ENCODE assay signal across 9 cellular contexts in the genomic region with DNA sequence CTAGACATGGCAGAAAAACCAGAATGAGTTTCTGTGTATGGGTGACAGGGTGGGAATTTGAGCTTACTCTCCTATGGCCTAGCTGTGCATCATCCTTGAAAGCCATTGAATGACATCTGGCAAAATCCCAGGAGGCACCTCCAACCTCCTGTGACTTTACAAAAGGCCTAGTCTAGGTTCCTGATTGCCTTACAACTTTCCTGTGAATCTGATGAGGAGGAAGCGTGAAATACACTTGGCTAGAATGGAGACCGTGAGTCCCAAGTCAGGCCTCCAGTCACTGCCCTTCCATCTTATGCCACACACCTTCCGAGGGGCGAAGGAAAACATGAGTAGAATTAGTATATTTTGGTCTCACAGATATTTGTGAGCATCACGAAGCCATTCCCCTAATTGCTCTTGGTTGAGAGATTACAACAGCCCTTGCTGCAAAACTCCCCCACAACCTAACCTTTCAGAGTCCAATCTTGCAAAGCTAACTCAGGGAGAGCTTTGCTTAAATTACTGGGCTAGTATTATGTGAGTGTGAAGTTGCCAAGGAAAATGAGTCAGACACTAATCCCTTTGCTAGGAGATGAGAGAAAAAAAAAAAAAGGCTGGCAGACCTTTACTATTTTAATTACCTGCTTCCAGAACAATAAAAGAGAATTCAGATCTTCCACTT. TPM values are rescaled to one million over a fixed set of nuclear protein-coding genes. Genes with fewer than 3 reads are reported as not detected.
DNase-seq lines count a peak whose midpoint lies in the region; ATAC-seq, FAIRE-seq and TF ChIP-seq lines count a peak whose summit lies in the region.
"Had no signal": no experiment of that assay in that cellular context is flagged by ENCODE, and none has a peak within 500 bp of the region (broad histone marks: within the 10 kb centered on the region; RNA-seq: fewer than 3 reads in every experiment).

No MANE protein-coding gene starts in this region.

- H3K27me3 ChIP-seq in lung (ENCODE audit: control insufficient read depth, insufficient read depth) (no peaks in the 10 kb centered on the region), gastrocnemius medialis (no peaks in the 10 kb centered on the region)

- H3K4me3 ChIP-seq in LNCaP clone FGC (ENCODE audit: low read depth, low read length): no peak overlapping the region
- no peak overlapping the region for H3K4me3 ChIP-seq in lung
- no peak overlapping the region for H3K4me3 ChIP-seq in gastrocnemius medialis

- peak; percentile 64 for ATAC-seq in lung (ENCODE audit: insufficient read depth, low FRiP score)
- no peak for ATAC-seq in gastrocnemius medialis
- no peak for ATAC-seq in HG02571 (IDR thresholded peaks at IDR 0.05; ENCODE audit: unreplicated experiment)

- peaks cover 0 to 2% of the 10 kb centered on the region in 2 donors for H3K4me1 ChIP-seq in lung (ENCODE audit: control insufficient read depth in 2 of 2, insufficient read depth in 2 of 2, low read length in 2 of 2)
- peaks cover 0 to 3% of the 10 kb centered on the region in 2 donors for H3K4me1 ChIP-seq in gastrocnemius medialis

- FAIRE-seq in D721Med (lab: Jason Lieb, UNC): no peak
- FAIRE-seq: frontal cortex had no signal

- no peak for TF ChIP-seq POLR2A in gastrocnemius medialis (IDR thresholded peaks at IDR 0.05)

- intact Hi-C loops in gastrocnemius medialis (cut with DNase I; ENCODE audit: low total_unique reads): no loop called here

- no peak for TF ChIP-seq CTCF in LNCaP clone FGC (IDR thresholded peaks at IDR 0.05; ENCODE audit: control insufficient read depth, extremely low read depth, insufficient read depth)
- TF ChIP-seq CTCF in lung (IDR thresholded peaks at IDR 0.05; ENCODE audit: control extremely low read depth, extremely low read depth): no peak
- TF ChIP-seq CTCF in gastrocnemius medialis (IDR thresholded peaks at IDR 0.05 in 4 of 5, conservative IDR thresholded peaks at IDR 0.05 in 1 of 5): no peak
- TF ChIP-seq CTCF in D721Med (IDR thresholded peaks at IDR 0.05; ENCODE audit: insufficient read depth, missing control alignments): no peak

- no peaks in the 10 kb centered on the region for H3K9me3 ChIP-seq in lung (ENCODE audit: control insufficient read depth in 2 of 2, insufficient read depth in 1 of 2, low read length in 1 of 2)
- no peaks in the 10 kb centered on the region for H3K9me3 ChIP-seq in gastrocnemius medialis

- H3K27ac ChIP-seq in caudate nucleus (ENCODE audit: low read depth, low read length) (peak overlapping the region; percentile 8), lung (ENCODE audit: low read depth in 1 of 2, low read length in 1 of 2) (no peak overlapping the region), gastrocnemius medialis (peak overlapping the region in 1 of 4 donors; percentile 9)

- in situ Hi-C loops in gastrocnemius medialis (cut with MboI; ENCODE audit: low sequenced_read_pairs in 4 of 4): no loop called here

- 93 to 94% methylated on average over 5 of the region's 5 CpGs for WGBS in lung, 2 donors

- no peaks in the 10 kb centered on the region for H3K36me3 ChIP-seq in lung (ENCODE audit: control insufficient read depth in 2 of 2, insufficient read depth in 2 of 2, low read length in 2 of 2)
- no peaks in the 10 kb centered on the region for H3K36me3 ChIP-seq in gastrocnemius medialis

- DNase-seq in A172 (ENCODE audit: low spot score) (peak; percentile 74), LNCaP clone FGC (ENCODE audit: low read depth) (peak; percentile 13), caudate nucleus (lab: John Stamatoyannopoulos, UW) (no peak), lung (ENCODE audit: low spot score) (no peak), gastrocnemius medialis (no peak), Kasumi-1 (lab: John Stamatoyannopoulos, UW) (no peak), D721Med (ENCODE audit: insufficient read length, low spot score) (no peak)

RNA-seq across cellular contexts. Expression of gene PAXBP1, which starts 36.3 kb away (rescaled TPM):
- total RNA-seq in A172 (2014; rRNA removed; shearing (Covaris generic)): 33.8 and 47.6 TPM in 2 replicates
- total RNA-seq in lung (100 to 1,000 TPM in 1 of 2 donors, 10 to 100 TPM in 1; 26.0 to 106 TPM), gastrocnemius medialis (10 to 100 TPM; 11.9 to 27.5 (median 17.3) TPM)
- polyA plus RNA-seq in lung: 10 to 100 TPM; 12.4 to 27.0 TPM

Comparison
In these comparisons a context has a peak if more than half of its experiments do, and no peak if none do; other contexts are left out.
1. DNase-seq: peak in A172 (single experiment) and LNCaP clone FGC (single experiment); none in caudate nucleus (0 of 61), lung (single experiment), gastrocnemius medialis (0 of 2), Kasumi-1 (0 of 2) and D721Med (single experiment).